ENCODE assay signal across 28 cellular contexts in the genomic region with DNA sequence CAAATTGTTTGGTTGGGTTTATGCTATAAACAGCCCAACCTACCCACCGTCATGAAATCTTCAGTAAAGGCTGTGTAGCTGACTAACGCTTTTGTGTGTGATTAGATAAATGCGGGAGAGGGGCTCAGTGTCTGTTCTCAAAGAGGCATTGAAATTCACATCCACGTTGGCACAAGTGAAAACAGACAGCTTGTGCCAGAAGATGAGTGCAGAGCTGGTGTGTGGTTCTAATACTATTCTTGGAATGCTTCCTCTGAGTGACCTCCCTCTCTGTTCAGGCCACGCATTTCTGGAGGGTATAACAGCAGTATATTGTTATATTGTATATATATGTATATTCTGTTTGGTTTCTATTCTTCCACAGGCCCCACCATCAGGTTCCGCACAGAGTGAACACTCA.
"Had no signal": no experiment of that assay in that cellular context is flagged by ENCODE, and none has a peak within 500 bp of the region (broad histone marks: within the 10 kb centered on the region; RNA-seq: fewer than 3 reads in every experiment).

No MANE protein-coding gene starts in this region.

- H3K36me3 Mint-ChIP-seq: activated naive CD8-positive, alpha-beta T cell had no signal

- H3K27ac ChIP-seq: brain microvascular endothelial cell, coronary artery, gastrocnemius medialis had no signal

- H3K4me1 ChIP-seq: gastrocnemius medialis had no signal

- H3K9me3 Mint-ChIP-seq: activated CD4-positive, alpha-beta memory T cell treated with anti-CD3 and anti-CD28 coated beads, Interleukin-2, amount 10 ng/mL, durations not matched to agents 7 days and 5 days; activated CD4-positive, alpha-beta T cell treated with anti-CD3 and anti-CD28 coated beads, Interleukin-2, amount 10 ng/mL, durations not matched to agents 7 days and 5 days; activated T-cell treated with anti-CD3 and anti-CD28 coated beads, Interleukin-2, amount 50 U/mL, for 24 hours; activated T-cell treated with anti-CD3 and anti-CD28 coated beads, Interleukin-2, amount 50 U/mL, for 72 hours; central memory CD8-positive, alpha-beta T cell; dendritic cell treated with granulocyte-macrophage colony-stimulating factor and Interleukin-4, amounts not matched to agents 40 ng/mL and 50 ng/mL, for 4 days; endodermal cell had no signal

- H3K27ac Mint-ChIP-seq: activated CD4-positive, alpha-beta memory T cell treated with anti-CD3 and anti-CD28 coated beads, Interleukin-2, amount 10 ng/mL, durations not matched to agents 7 days and 5 days; activated CD4-positive, alpha-beta T cell treated with anti-CD3 and anti-CD28 coated beads, Interleukin-2, amount 10 ng/mL, durations not matched to agents 7 days and 5 days; activated naive CD8-positive, alpha-beta T cell; activated T-cell treated with anti-CD3 and anti-CD28 coated beads, Interleukin-2, amount 50 U/mL, for 24 hours; activated T-cell treated with anti-CD3 and anti-CD28 coated beads, Interleukin-2, amount 50 U/mL, for 72 hours; dendritic cell treated with granulocyte-macrophage colony-stimulating factor and Interleukin-4, amounts not matched to agents 40 ng/mL and 50 ng/mL, for 4 days; endodermal cell had no signal

- H3K9me3 ChIP-seq: gastrocnemius medialis had no signal

- H3K4me3 Mint-ChIP-seq: activated CD4-positive, alpha-beta memory T cell treated with anti-CD3 and anti-CD28 coated beads, Interleukin-2, amount 10 ng/mL, durations not matched to agents 7 days and 5 days; activated CD4-positive, alpha-beta T cell treated with anti-CD3 and anti-CD28 coated beads, Interleukin-2, amount 10 ng/mL, durations not matched to agents 7 days and 5 days; activated naive CD8-positive, alpha-beta T cell; activated T-cell treated with anti-CD3 and anti-CD28 coated beads, Interleukin-2, amount 50 U/mL, for 24 hours; activated T-cell treated with anti-CD3 and anti-CD28 coated beads, Interleukin-2, amount 50 U/mL, for 72 hours; central memory CD8-positive, alpha-beta T cell; dendritic cell treated with granulocyte-macrophage colony-stimulating factor and Interleukin-4, amounts not matched to agents 40 ng/mL and 50 ng/mL, for 4 days; endodermal cell had no signal

- H3K36me3 ChIP-seq: brain microvascular endothelial cell, gastrocnemius medialis had no signal

- DNase-seq: activated CD4-positive, alpha-beta memory T cell treated with anti-CD3 and anti-CD28 coated beads, Interleukin-2, amount 10 ng/mL, durations not matched to agents 7 days and 5 days; activated CD4-positive, alpha-beta T cell treated with anti-CD3 and anti-CD28 coated beads for 4 hours; activated CD4-positive, alpha-beta T cell treated with anti-CD3 and anti-CD28 coated beads, Interleukin-2, amount 10 ng/mL, durations not matched to agents 7 days and 5 days; activated CD4-positive, alpha-beta T cell treated with anti-CD3 and anti-CD28 coated beads, Interleukin-2, amount 50 U/mL, for 4 hours; activated CD4-positive, CD25-positive, alpha-beta regulatory T cell; activated CD4-positive, CD25-positive, alpha-beta regulatory T cell treated with anti-CD3 and anti-CD28 coated beads, Interleukin-2, amount 50 U/mL, for 72 hours; activated CD8-positive, alpha-beta memory T cell treated with anti-CD3 and anti-CD28 coated beads, Interleukin-2, amount 50 U/mL, for 48 hours; activated effector memory CD4-positive, alpha-beta T cell treated with Interleukin-2 at 50 U/mL for 16 hours; activated gamma-delta T cell treated with Interleukin-2 at 50 U/mL for 16 hours; activated naive CD4-positive, alpha-beta T cell treated with anti-CD3 and anti-CD28 coated beads, Interleukin-2, amount 50 U/mL, for 16 hours; activated naive CD4-positive, alpha-beta T cell treated with Interleukin-2 at 50 U/mL for 16 hours; activated T-cell treated with anti-CD3 and anti-CD28 coated beads for 4 hours; activated T-cell treated with anti-CD3 and anti-CD28 coated beads, Interleukin-2, amount 50 U/mL, for 24 hours; activated T-cell treated with anti-CD3 and anti-CD28 coated beads, Interleukin-2, amount 50 U/mL, for 72 hours; amniotic stem cell; anterior cingulate cortex; brain microvascular endothelial cell; dorsolateral prefrontal cortex; effector memory CD4-positive, alpha-beta T cell; endodermal cell; foreskin fibroblast; gastrocnemius medialis; glutamatergic neuron; T-helper 2 cell had no signal

- H3K27me3 Mint-ChIP-seq: activated T-cell treated with anti-CD3 and anti-CD28 coated beads, Interleukin-2, amount 50 U/mL, for 24 hours had no signal

- H3K4me1 Mint-ChIP-seq: activated CD4-positive, alpha-beta memory T cell treated with anti-CD3 and anti-CD28 coated beads, Interleukin-2, amount 10 ng/mL, durations not matched to agents 7 days and 5 days; activated CD4-positive, alpha-beta T cell treated with anti-CD3 and anti-CD28 coated beads, Interleukin-2, amount 10 ng/mL, durations not matched to agents 7 days and 5 days; central memory CD8-positive, alpha-beta T cell had no signal

- H3K4me3 ChIP-seq: coronary artery, dorsolateral prefrontal cortex, gastrocnemius medialis had no signal

- H3K27me3 ChIP-seq: brain microvascular endothelial cell, dorsolateral prefrontal cortex, gastrocnemius medialis had no signal
